Comparison of ENCODE assay signal across 8 cellular contexts in the genomic region with DNA sequence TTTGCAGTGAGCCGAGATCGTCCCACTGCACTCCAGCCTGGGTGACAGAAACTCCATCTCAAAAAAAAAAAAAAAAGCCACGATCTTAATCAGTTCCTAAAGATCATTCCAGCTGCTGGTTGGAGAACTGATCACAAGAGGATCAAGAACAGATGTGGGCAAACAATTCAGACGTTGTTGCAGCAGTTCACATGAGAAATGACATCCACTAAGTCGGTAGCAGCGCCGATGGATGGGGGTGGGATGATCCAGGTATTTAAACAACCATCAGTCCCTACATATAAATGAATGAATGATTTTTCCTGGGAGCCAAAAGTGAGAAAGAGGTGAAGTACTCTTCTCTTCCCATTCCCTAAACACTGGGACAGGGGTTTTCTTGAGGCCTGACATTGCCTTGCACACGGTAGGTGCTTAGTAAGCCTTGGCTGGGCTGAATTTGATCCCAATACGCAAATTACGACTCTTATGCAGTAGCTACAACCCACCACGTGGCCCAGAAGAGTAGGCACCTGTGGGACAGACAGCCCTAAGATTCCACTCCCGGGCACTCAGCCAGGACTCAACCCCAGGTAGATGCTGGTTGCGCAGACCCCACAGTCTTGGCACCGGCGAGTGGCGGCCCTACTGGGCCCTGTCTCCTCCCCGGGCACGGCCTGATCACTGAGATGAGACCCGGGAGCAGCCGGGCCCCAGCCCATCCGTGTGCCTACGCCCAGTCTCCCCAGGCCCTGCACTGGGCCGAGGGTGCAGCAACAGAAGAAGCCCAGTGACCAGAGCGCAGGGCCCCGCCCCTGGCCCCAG. TPM values are rescaled to one million over a fixed set of nuclear protein-coding genes. Genes with fewer than 3 reads are reported as not detected.
DNase-seq lines count a peak whose midpoint lies in the region; ATAC-seq lines count a peak whose summit lies in the region.

No MANE protein-coding gene starts in this region.

- peak; percentile 32 for ATAC-seq in HG02938 (IDR thresholded peaks at IDR 0.05; ENCODE audit: unreplicated experiment)

- H2BK5ac ChIP-seq in mesendoderm (ENCODE audit: low read length) = no peak overlapping the region

- peak overlapping the region; percentile 83 for H3K56ac ChIP-seq in mesendoderm (ENCODE audit: low read length)

- no peak overlapping the region for H2BK15ac ChIP-seq in mesendoderm (replicated peaks; ENCODE audit: low read depth)

- no peaks in the 10 kb centered on the region for H3K36me3 ChIP-seq in mesendoderm (ENCODE audit: control insufficient read depth, insufficient read depth, low read length)
- H3K36me3 ChIP-seq in urinary bladder (ENCODE audit: insufficient read depth) = peaks cover 2% of the 10 kb centered on the region

- H3K4me3 ChIP-seq in mesendoderm (ENCODE audit: low read length) = peak overlapping the region; percentile 31
- H3K4me3 ChIP-seq in urinary bladder (ENCODE audit: low read depth, low read length) = peak overlapping the region; percentile 77

- no peaks in the 10 kb centered on the region for H3K27me3 ChIP-seq in mesendoderm (ENCODE audit: insufficient read depth, low read length, poor library complexity)

- peak overlapping the region; percentile 59 for H3K4me2 ChIP-seq in mesendoderm (ENCODE audit: low read length)

- no peak overlapping the region for H3K18ac ChIP-seq in mesendoderm (ENCODE audit: low read length)

- H3K4ac ChIP-seq in mesendoderm (ENCODE audit: low read depth, low read length) = peak overlapping the region; percentile 18

- DNase-seq in NCI-H2227 (lab: John Stamatoyannopoulos, UW; ENCODE audit: unreplicated experiment) = peak; percentile 50
- no peak for DNase-seq in NCI-H2227 treated with DMSO at 0.1 percent for 48 hours (lab: John Stamatoyannopoulos, UW)
- peak; percentile 61 for DNase-seq in OCI-M1 (lab: John Stamatoyannopoulos, UW)
- peak in 8 of 61 donors; percentile 27 to 72 (median 54) for DNase-seq in caudate nucleus (lab: John Stamatoyannopoulos, UW)
- DNase-seq in mesendoderm = no peak
- no peak for DNase-seq in GM19240 (ENCODE audit: insufficient read length, low spot score)

- H3K27ac ChIP-seq in caudate nucleus (ENCODE audit: low read depth, low read length) (peak overlapping the region; percentile 48), mesendoderm (ENCODE audit: low read depth, low read length) (peak overlapping the region; percentile 16), urinary bladder (ENCODE audit: low read depth) (peak overlapping the region; percentile 68)

- H3K9ac ChIP-seq in mesendoderm (ENCODE audit: low read length) = peak overlapping the region; percentile 62

- H2AK5ac ChIP-seq in mesendoderm (ENCODE audit: low read length) = no peak overlapping the region

- H3K23ac ChIP-seq in mesendoderm (ENCODE audit: low read length) = peak overlapping the region; percentile 15

- no CpG with 5 or more reads among the region's 25 CpGs for WGBS in mesendoderm (ENCODE audit: extremely low coverage, insufficient coverage, low lambda C conversion rate)
- WGBS in urinary bladder = 16% methylated on average over 25 of the region's 25 CpGs

- peaks cover 2% of the 10 kb centered on the region for H3K4me1 ChIP-seq in mesendoderm (ENCODE audit: control insufficient read depth, low read depth, low read length)
- no peaks in the 10 kb centered on the region for H3K4me1 ChIP-seq in urinary bladder (ENCODE audit: insufficient read depth)

- no peaks in the 10 kb centered on the region for H3K79me2 ChIP-seq in mesendoderm (ENCODE audit: control insufficient read depth, insufficient read depth, low read length)

- no peak overlapping the region for H4K8ac ChIP-seq in mesendoderm (ENCODE audit: low read depth, low read length)

- no peak overlapping the region for H2BK120ac ChIP-seq in mesendoderm (ENCODE audit: low read depth, low read length)

- no peak overlapping the region for H4K5ac ChIP-seq in mesendoderm (ENCODE audit: low read length)

- no peaks in the 10 kb centered on the region for H3K79me1 ChIP-seq in mesendoderm (ENCODE audit: low read length)

RNA-seq across cellular contexts. Expression of a gene that starts 0.6 kb away (rescaled TPM):
- 4.4 TPM for polyA plus RNA-seq in mesendoderm (2013, experiment 1 of 2)
- 4.3 TPM for polyA plus RNA-seq in mesendoderm (2013, experiment 2 of 2)
- 9.0 TPM for total RNA-seq in urinary bladder
- polyA plus RNA-seq in urinary bladder = 66.3 TPM

RNA-seq across cellular contexts. Expression of a gene that starts 18.8 kb away (rescaled TPM):
- polyA plus RNA-seq in mesendoderm (2013, experiment 1 of 2) = 4.1 TPM
- 4.5 TPM for polyA plus RNA-seq in mesendoderm (2013, experiment 2 of 2)
- total RNA-seq in urinary bladder = 39.8 TPM
- 461 TPM for polyA plus RNA-seq in urinary bladder

RNA-seq across cellular contexts. Expression of a gene that starts 24.7 kb away (rescaled TPM):
- not detected for polyA plus RNA-seq in mesendoderm (2013, experiment 1 of 2)
- 0.01 TPM for polyA plus RNA-seq in mesendoderm (2013, experiment 2 of 2)
- total RNA-seq in urinary bladder = not detected
- polyA plus RNA-seq in urinary bladder = 0.30 TPM

RNA-seq across cellular contexts. Expression of a gene that starts 28.8 kb away (rescaled TPM):
- 15.4 TPM for polyA plus RNA-seq in mesendoderm (2013, experiment 1 of 2)
- 22.5 TPM for polyA plus RNA-seq in mesendoderm (2013, experiment 2 of 2)
- 57.9 TPM for total RNA-seq in urinary bladder
- 178 TPM for polyA plus RNA-seq in urinary bladder

Comparison
In these comparisons a context has a peak if more than half of its experiments do, and no peak if none do; other contexts are left out.
1. DNase-seq: peak in NCI-H2227 (single experiment) and OCI-M1 (single experiment); none in NCI-H2227 treated with DMSO at 0.1 percent for 48 hours (single experiment), mesendoderm (single experiment) and GM19240 (single experiment).
2. H3K27ac ChIP-seq: peak in every context shown above with its lines; median percentile 68 in urinary bladder; 48 in caudate nucleus; 16 in mesendoderm.